8 cellular contexts compared by ENCODE assay signal in the genomic region with DNA sequence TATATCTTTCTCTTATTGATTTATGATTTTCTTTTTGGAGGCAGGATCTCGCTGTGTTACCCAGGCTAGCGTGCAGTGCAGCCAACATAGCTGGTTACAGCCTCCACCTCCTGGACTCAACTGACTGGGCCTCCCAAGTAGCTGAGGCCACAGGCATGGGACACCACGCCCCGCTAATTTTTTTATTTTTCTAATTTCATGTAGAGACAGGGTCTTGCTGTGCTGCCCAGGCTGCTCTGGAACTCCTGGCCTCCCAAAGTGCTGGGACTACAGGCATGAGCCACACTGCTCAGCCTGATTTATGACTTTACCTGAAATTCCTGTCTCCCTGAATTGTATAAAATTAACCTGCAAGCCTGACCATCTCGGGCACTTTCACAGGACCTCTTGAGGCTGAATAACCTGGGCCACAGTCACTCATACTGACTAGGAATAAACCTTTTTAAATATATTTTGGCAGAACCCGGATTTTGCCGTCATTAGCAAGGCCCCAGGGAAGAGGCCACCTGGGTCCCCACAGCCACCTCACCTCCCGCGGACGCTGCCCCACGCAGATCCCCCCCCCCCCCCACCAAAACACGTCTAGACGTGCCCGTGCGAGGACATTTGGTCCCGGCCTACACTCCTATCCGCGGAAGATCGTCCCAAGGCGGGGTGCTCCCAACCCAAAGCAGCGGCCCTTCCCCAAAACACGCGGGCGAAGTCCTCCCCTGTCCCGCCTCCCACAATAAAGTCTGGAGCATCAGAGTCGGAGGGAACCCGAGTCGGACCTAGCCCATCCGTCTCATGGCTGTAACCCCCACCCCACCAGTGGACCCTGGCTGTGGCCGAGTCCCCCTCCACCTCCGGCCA. TPM values are rescaled to one million over a fixed set of nuclear protein-coding genes. Genes with fewer than 3 reads are reported as not detected.
A peak's percentile ranks its signal among the peaks of the same experiment; 100 is the strongest.
DNase-seq lines count a peak whose midpoint lies in the region; ATAC-seq and TF ChIP-seq lines count a peak whose summit lies in the region.

No MANE protein-coding gene starts in this region.

- H3K9me3 Mint-ChIP-seq in IgD-negative memory B cell (peaks cover 4 to 6% (median 4%) of the 10 kb centered on the region in 3 donors), brain (peaks cover 15 to 27% (median 17%) of the 10 kb centered on the region in 5 experiments)

- H3K27ac Mint-ChIP-seq in IgD-negative memory B cell, result peak overlapping the region; percentile 67 to 86 (median 83)
- H3K27ac Mint-ChIP-seq in brain, result peak overlapping the region; percentile 75 to 98 (median 94)

- peaks cover 18 to 31% (median 24%) of the 10 kb centered on the region in 3 donors for H3K4me1 Mint-ChIP-seq in IgD-negative memory B cell
- H3K4me1 Mint-ChIP-seq in brain, result peaks cover 68% of the 10 kb centered on the region

- H3K27ac ChIP-seq in layer of hippocampus (ENCODE audit: low read depth, low read length) (peak overlapping the region; percentile 92), suprapubic skin (peak overlapping the region; percentile 89)

- peak overlapping the region; percentile 93 to 100 (median 98) for H3K4me3 Mint-ChIP-seq in IgD-negative memory B cell
- H3K4me3 Mint-ChIP-seq in brain, result peak overlapping the region; percentile 91 to 98 (median 96)

- DNase-seq in ELR (ENCODE audit: low read depth) (peak; percentile 35), suprapubic skin (ENCODE audit: low spot score in 2 of 2) (no peak)
- no peak for DNase-seq in stimulated activated CD4-positive, alpha-beta T cell treated with anti-CD3 and anti-CD28 coated beads, Interleukin-4, amount 100 ng/mL, for 4 hours

- TF ChIP-seq CTCF in brain (conservative IDR thresholded peaks at IDR 0.05) (no peak), suprapubic skin (IDR thresholded peaks at IDR 0.05) (no peak)

- H3K36me3 Mint-ChIP-seq in IgD-negative memory B cell (no peaks in the 10 kb centered on the region), brain (peaks cover 46% of the 10 kb centered on the region)

- no peaks in the 10 kb centered on the region for H3K36me3 ChIP-seq in suprapubic skin

- no peak for TF ChIP-seq POLR2A in suprapubic skin (IDR thresholded peaks at IDR 0.05)

- no peak for ATAC-seq in GM19467 (IDR thresholded peaks at IDR 0.05; ENCODE audit: unreplicated experiment)
- ATAC-seq in HG02981 (IDR thresholded peaks at IDR 0.05; ENCODE audit: unreplicated experiment), result no peak

- no peak for TF ChIP-seq EP300 in suprapubic skin (IDR thresholded peaks at IDR 0.05)

- 27% methylated on average over 14 of the region's 31 CpGs for WGBS in suprapubic skin

- H3K27me3 Mint-ChIP-seq in IgD-negative memory B cell (no peaks in the 10 kb centered on the region), brain (no peaks in the 10 kb centered on the region)

- H3K4me3 ChIP-seq in suprapubic skin, result peak overlapping the region; percentile 83

- H3K4me1 ChIP-seq in suprapubic skin, result peaks cover 26% of the 10 kb centered on the region

- H3K9me3 ChIP-seq in suprapubic skin, result peaks cover 7% of the 10 kb centered on the region

- H3K27me3 ChIP-seq in layer of hippocampus (ENCODE audit: control insufficient read depth, insufficient read depth, low read length) (no peaks in the 10 kb centered on the region), suprapubic skin (no peaks in the 10 kb centered on the region)

RNA-seq across cellular contexts. Expression of a gene that starts 0.9 kb away (rescaled TPM):
- polyA plus RNA-seq in IgD-negative memory B cell, result 10.3 TPM
- 8.1 TPM for polyA plus RNA-seq in brain (ENCODE audit: insufficient read depth, low read depth, low replicate concordance)
- total RNA-seq in suprapubic skin, result 10 to 100 TPM in 2 of 4 donors, 1 to 10 TPM in 2; 7.5 to 17.1 (median 11.1) TPM
